1 cellular context compared by ENCODE assay signal in the genomic region with DNA sequence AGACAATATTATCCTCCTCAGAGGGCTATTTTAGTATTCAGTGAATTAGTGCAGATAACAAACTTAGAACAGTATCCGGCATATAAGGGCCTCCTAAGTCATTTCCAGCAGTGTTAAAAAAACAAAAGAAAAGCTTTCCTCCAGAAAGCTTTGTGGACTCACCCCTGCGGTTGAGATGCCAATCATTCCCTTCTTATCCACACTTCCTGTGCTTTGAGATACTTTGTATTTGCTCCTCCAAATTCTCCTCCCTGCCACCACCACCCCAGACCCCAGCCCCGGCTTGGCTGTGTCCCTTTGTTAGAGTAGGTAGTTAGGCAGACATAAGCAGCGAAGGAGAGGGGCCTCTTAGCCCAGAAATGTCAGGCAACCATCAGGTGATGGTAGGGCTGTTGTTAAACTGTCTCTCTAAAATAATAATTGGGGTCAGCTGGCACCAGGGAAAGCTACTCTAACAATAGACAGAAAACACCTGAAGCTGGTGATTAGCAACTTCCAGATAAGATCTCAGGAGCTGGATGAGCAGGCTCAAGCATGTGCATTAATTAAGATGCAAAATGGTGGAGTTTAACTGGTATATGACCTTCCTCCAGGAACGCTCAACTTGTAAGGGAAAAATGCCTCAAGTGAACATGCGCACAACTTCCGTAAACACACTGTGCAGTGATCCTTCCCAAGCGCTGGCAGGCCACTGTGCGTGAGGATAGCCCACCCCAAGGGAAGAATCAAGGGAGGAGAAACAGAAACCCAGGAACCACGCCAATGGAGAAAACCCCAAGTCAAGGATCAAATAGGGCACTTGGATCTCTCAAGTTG.
TF ChIP-seq lines count a peak whose summit lies in the region.

No MANE protein-coding gene starts in this region.

TF ChIP-seq in HepG2, 621 proteins besides CTCF, POLR2A, EP300 and RAD21 (continued from another document):
- TF ChIP-seq, protein P1, sequence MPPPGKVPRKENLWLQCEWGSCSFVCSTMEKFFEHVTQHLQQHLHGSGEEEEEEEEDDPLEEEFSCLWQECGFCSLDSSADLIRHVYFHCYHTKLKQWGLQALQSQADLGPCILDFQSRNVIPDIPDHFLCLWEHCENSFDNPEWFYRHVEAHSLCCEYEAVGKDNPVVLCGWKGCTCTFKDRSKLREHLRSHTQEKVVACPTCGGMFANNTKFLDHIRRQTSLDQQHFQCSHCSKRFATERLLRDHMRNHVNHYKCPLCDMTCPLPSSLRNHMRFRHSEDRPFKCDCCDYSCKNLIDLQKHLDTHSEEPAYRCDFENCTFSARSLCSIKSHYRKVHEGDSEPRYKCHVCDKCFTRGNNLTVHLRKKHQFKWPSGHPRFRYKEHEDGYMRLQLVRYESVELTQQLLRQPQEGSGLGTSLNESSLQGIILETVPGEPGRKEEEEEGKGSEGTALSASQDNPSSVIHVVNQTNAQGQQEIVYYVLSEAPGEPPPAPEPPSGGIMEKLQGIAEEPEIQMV (CRISPR knock-in tag; IDR thresholded peaks at IDR 0.05; ENCODE audit: low read depth) = no peak
- TF ChIP-seq U2AF2 (IDR thresholded peaks at IDR 0.05; ENCODE audit: low read depth, low read length) (no peak), ZSCAN25 (CRISPR knock-in tag; IDR thresholded peaks at IDR 0.05) (peak; percentile 82), SOX13 (IDR thresholded peaks at IDR 0.05) (no peak), SOX13 (CRISPR knock-in tag; conservative IDR thresholded peaks at IDR 0.05 in 1 of 2, IDR thresholded peaks at IDR 0.05 in 1 of 2) (peak in 1 of 2 experiments; percentile 81; a peak in 2 of 4 replicates), ISL2 (CRISPR knock-in tag; IDR thresholded peaks at IDR 0.05) (peak; percentile 43; the same call in 1 of the 2 replicates), GATA4 (IDR thresholded peaks at IDR 0.05; ENCODE audit: borderline replicate concordance, low read depth) (peak; percentile 40; the same call in 1 of the 2 replicates), NCOA2 (CRISPR knock-in tag; IDR thresholded peaks at IDR 0.05) (peak; percentile 73), ZBTB38 (CRISPR knock-in tag; IDR thresholded peaks at IDR 0.05) (0 out of 2 replicates have a peak, but pooled peaks have one; percentile 17), ETV5 (CRISPR knock-in tag; IDR thresholded peaks at IDR 0.05; ENCODE audit: borderline replicate concordance) (peak; percentile 52; the same call in 1 of the 2 replicates), CREM (IDR thresholded peaks at IDR 0.05) (peak; percentile 24; the same call in 1 of the 2 replicates), CREM (CRISPR knock-in tag; IDR thresholded peaks at IDR 0.05) (no peak), NFATC3 (CRISPR knock-in tag; IDR thresholded peaks at IDR 0.05) (no peak), ZNF546 (CRISPR knock-in tag; conservative IDR thresholded peaks at IDR 0.05) (no peak), CBFB (CRISPR knock-in tag; IDR thresholded peaks at IDR 0.05) (peak; percentile 63; the same call in 1 of the 2 replicates)
- TF ChIP-seq, protein P2, sequence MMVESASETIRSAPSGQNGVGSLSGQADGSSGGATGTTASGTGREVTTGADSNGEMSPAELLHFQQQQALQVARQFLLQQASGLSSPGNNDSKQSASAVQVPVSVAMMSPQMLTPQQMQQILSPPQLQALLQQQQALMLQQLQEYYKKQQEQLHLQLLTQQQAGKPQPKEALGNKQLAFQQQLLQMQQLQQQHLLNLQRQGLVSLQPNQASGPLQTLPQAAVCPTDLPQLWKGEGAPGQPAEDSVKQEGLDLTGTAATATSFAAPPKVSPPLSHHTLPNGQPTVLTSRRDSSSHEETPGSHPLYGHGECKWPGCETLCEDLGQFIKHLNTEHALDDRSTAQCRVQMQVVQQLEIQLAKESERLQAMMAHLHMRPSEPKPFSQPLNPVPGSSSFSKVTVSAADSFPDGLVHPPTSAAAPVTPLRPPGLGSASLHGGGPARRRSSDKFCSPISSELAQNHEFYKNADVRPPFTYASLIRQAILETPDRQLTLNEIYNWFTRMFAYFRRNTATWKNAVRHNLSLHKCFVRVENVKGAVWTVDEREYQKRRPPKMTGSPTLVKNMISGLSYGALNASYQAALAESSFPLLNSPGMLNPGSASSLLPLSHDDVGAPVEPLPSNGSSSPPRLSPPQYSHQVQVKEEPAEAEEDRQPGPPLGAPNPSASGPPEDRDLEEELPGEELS (CRISPR knock-in tag; IDR thresholded peaks at IDR 0.05) = 0 out of 2 replicates have a peak, but pooled peaks have one; percentile 37
- TF ChIP-seq, protein P3, sequence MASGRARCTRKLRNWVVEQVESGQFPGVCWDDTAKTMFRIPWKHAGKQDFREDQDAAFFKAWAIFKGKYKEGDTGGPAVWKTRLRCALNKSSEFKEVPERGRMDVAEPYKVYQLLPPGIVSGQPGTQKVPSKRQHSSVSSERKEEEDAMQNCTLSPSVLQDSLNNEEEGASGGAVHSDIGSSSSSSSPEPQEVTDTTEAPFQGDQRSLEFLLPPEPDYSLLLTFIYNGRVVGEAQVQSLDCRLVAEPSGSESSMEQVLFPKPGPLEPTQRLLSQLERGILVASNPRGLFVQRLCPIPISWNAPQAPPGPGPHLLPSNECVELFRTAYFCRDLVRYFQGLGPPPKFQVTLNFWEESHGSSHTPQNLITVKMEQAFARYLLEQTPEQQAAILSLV (CRISPR knock-in tag; IDR thresholded peaks at IDR 0.05; ENCODE audit: borderline replicate concordance) = no peak
- TF ChIP-seq, protein P4, sequence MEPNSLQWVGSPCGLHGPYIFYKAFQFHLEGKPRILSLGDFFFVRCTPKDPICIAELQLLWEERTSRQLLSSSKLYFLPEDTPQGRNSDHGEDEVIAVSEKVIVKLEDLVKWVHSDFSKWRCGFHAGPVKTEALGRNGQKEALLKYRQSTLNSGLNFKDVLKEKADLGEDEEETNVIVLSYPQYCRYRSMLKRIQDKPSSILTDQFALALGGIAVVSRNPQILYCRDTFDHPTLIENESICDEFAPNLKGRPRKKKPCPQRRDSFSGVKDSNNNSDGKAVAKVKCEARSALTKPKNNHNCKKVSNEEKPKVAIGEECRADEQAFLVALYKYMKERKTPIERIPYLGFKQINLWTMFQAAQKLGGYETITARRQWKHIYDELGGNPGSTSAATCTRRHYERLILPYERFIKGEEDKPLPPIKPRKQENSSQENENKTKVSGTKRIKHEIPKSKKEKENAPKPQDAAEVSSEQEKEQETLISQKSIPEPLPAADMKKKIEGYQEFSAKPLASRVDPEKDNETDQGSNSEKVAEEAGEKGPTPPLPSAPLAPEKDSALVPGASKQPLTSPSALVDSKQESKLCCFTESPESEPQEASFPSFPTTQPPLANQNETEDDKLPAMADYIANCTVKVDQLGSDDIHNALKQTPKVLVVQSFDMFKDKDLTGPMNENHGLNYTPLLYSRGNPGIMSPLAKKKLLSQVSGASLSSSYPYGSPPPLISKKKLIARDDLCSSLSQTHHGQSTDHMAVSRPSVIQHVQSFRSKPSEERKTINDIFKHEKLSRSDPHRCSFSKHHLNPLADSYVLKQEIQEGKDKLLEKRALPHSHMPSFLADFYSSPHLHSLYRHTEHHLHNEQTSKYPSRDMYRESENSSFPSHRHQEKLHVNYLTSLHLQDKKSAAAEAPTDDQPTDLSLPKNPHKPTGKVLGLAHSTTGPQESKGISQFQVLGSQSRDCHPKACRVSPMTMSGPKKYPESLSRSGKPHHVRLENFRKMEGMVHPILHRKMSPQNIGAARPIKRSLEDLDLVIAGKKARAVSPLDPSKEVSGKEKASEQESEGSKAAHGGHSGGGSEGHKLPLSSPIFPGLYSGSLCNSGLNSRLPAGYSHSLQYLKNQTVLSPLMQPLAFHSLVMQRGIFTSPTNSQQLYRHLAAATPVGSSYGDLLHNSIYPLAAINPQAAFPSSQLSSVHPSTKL (CRISPR knock-in tag; IDR thresholded peaks at IDR 0.05) = peak; percentile 68
- TF ChIP-seq, protein P5, sequence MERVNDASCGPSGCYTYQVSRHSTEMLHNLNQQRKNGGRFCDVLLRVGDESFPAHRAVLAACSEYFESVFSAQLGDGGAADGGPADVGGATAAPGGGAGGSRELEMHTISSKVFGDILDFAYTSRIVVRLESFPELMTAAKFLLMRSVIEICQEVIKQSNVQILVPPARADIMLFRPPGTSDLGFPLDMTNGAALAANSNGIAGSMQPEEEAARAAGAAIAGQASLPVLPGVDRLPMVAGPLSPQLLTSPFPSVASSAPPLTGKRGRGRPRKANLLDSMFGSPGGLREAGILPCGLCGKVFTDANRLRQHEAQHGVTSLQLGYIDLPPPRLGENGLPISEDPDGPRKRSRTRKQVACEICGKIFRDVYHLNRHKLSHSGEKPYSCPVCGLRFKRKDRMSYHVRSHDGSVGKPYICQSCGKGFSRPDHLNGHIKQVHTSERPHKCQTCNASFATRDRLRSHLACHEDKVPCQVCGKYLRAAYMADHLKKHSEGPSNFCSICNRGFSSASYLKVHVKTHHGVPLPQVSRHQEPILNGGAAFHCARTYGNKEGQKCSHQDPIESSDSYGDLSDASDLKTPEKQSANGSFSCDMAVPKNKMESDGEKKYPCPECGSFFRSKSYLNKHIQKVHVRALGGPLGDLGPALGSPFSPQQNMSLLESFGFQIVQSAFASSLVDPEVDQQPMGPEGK (CRISPR knock-in tag; IDR thresholded peaks at IDR 0.05) = 0 out of 2 replicates have a peak, but pooled peaks have one; percentile 24
